Comparison of ENCODE assay signal across 18 cellular contexts in the genomic region with DNA sequence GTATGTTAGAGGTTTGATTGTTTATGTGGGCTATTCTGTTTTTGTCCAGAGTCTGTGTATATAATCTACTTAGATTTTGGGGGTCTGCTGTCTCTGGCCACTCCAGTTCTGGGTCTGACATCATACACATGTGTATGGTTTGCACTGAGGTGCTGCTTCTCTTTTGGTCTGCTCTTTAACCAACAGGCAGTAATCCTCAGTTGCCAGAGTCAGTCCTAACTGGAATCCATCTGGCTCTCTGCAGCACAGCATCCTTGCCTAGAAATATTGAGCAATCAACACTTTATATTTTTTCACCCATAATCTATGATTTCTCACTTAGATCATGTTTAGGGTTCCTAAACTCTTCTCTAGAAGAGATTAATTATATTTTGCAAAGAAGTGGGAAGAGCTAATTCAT.
DNase-seq lines count a peak whose midpoint lies in the region; TF ChIP-seq lines count a peak whose summit lies in the region.
"Had no signal": no experiment of that assay in that cellular context is flagged by ENCODE, and none has a peak within 500 bp of the region (broad histone marks: within the 10 kb centered on the region; RNA-seq: fewer than 3 reads in every experiment).

No MANE protein-coding gene starts in this region.

- peak; percentile 15 for DNase-seq in AG10803 (ENCODE audit: low read depth)
- peak; percentile 4 for DNase-seq in MV-4-11 (lab: John Stamatoyannopoulos, UW)
- DNase-seq in fibroblast of mammary gland (ENCODE audit: low read depth), result peak; percentile 4
- no peak for DNase-seq in neural crest cell (ENCODE audit: low read depth, low spot score)
- no peak for DNase-seq in SKM-1 treated with dmso at 0.1 percent for 144 hours (lab: John Stamatoyannopoulos, UW; ENCODE audit: unreplicated experiment)
- no peak for DNase-seq in NAMALWA (ENCODE audit: low spot score)
- DNase-seq in T1000 (lab: John Stamatoyannopoulos, UW), result no peak
- DNase-seq: 8988T; ACHN; C1 segment of cervical spinal cord; Calu3; CD4-positive, alpha-beta memory T cell; COR-L47; DMS53; DMS79 treated with DMSO at 0.1 percent for 48 hours; H9 had no signal

- H3K9me3 Mint-ChIP-seq in neural crest cell, result peaks cover 8% of the 10 kb centered on the region

- peaks cover 22% of the 10 kb centered on the region for H3K36me3 Mint-ChIP-seq in neural crest cell (ENCODE audit: low read depth)
- H3K36me3 Mint-ChIP-seq: CD4-positive, alpha-beta memory T cell had no signal

- peaks cover 66% of the 10 kb centered on the region for H3K4me1 Mint-ChIP-seq in neural crest cell
- H3K4me1 Mint-ChIP-seq: CD4-positive, alpha-beta memory T cell; GM23338; H9 had no signal

- no peak for TF ChIP-seq CTCF in AG10803 (conservative IDR thresholded peaks at IDR 0.05; ENCODE audit: low read length)
- TF ChIP-seq CTCF in fibroblast of mammary gland (conservative IDR thresholded peaks at IDR 0.05; ENCODE audit: control insufficient read depth, insufficient read depth, low read depth, low read length), result no peak
- no peak for TF ChIP-seq CTCF in neural crest cell (conservative IDR thresholded peaks at IDR 0.05)

- no peaks in the 10 kb centered on the region for H3K27me3 Mint-ChIP-seq in neural crest cell (ENCODE audit: low read depth)

- peak overlapping the region; percentile 16 for H3K27ac Mint-ChIP-seq in neural crest cell (ENCODE audit: unreplicated experiment)
- H3K27ac Mint-ChIP-seq: CD4-positive, alpha-beta memory T cell; GM23338; H9 had no signal

- no peak overlapping the region for H3K4me3 ChIP-seq in AG10803 (ENCODE audit: low read length)
- no peak overlapping the region for H3K4me3 ChIP-seq in fibroblast of mammary gland (ENCODE audit: control insufficient read depth, low read depth, low read length)
- H3K4me3 ChIP-seq: A549, GM23338 had no signal

- H3K4me3 Mint-ChIP-seq in neural crest cell, result no peak overlapping the region
- H3K4me3 Mint-ChIP-seq: CD4-positive, alpha-beta memory T cell; GM23338; H9 had no signal

Comparison
In these comparisons a context has a peak if more than half of its experiments do, and no peak if none do; other contexts are left out.
1. DNase-seq: peak in AG10803 (single experiment), MV-4-11 (single experiment) and fibroblast of mammary gland (single experiment); none in neural crest cell (single experiment), SKM-1 treated with dmso at 0.1 percent for 144 hours (single experiment), NAMALWA (single experiment) and T1000 (single experiment).